Comparison of ENCODE assay signal across 21 cellular contexts in genomic region chr14:80681651-80682050, GRCh38.
"Had no signal": no experiment of that assay in that cellular context is flagged by ENCODE, and none has a peak within 500 bp of the region (broad histone marks: within the 10 kb centered on the region; RNA-seq: fewer than 3 reads in every experiment).

No MANE protein-coding gene starts in this region.

- ATAC-seq: activated CD8-positive, alpha-beta T cell treated with anti-CD3 and anti-CD28 coated beads for 36 hours; activated T-helper 17 cell treated with anti-CD3 and anti-CD28 coated beads, Interleukin-2, amount 50 U/mL, for 72 hours; left lung; natural killer cell; sciatic nerve; stimulated activated memory B cell treated with anti-CD40 and anti-IgM and Interleukin-4, amounts not matched to agents 10 μg/mL and 1 μg/mL and 100 μg/mL, for 72 hours had no signal

- H3K27me3 ChIP-seq: adrenal gland, breast epithelium, colonic mucosa, left lung, transverse colon, uterus had no signal

- H3K4me1 ChIP-seq: adrenal gland, breast epithelium, colonic mucosa, left lung, transverse colon, uterus had no signal

- H3K4me3 Mint-ChIP-seq: activated CD4-positive, alpha-beta T cell treated with anti-CD3 and anti-CD28 coated beads, Interleukin-2, amount 10 ng/mL, durations not matched to agents 7 days and 5 days; activated CD8-positive, alpha-beta T cell treated with anti-CD3 and anti-CD28 coated beads for 36 hours; activated naive CD8-positive, alpha-beta T cell; activated T-helper 17 cell treated with anti-CD3 and anti-CD28 coated beads, Interleukin-2, amount 50 U/mL, for 72 hours; natural killer cell; stimulated activated memory B cell treated with anti-CD40 and anti-IgM and Interleukin-4, amounts not matched to agents 10 μg/mL and 1 μg/mL and 100 μg/mL, for 72 hours had no signal

- H3K36me3 ChIP-seq: adrenal gland, breast epithelium, colonic mucosa, left lung, uterus, WERI-Rb-1 had no signal

- H3K27me3 Mint-ChIP-seq: activated CD4-positive, alpha-beta T cell treated with anti-CD3 and anti-CD28 coated beads, Interleukin-2, amount 10 ng/mL, durations not matched to agents 7 days and 5 days; activated CD8-positive, alpha-beta T cell treated with anti-CD3 and anti-CD28 coated beads for 36 hours; activated naive CD8-positive, alpha-beta T cell; activated T-helper 17 cell treated with anti-CD3 and anti-CD28 coated beads, Interleukin-2, amount 50 U/mL, for 72 hours; stimulated activated memory B cell treated with anti-CD40 and anti-IgM and Interleukin-4, amounts not matched to agents 10 μg/mL and 1 μg/mL and 100 μg/mL, for 72 hours had no signal

- H3K9me3 ChIP-seq: colonic mucosa had no signal

- H3K4me1 Mint-ChIP-seq: activated CD4-positive, alpha-beta T cell treated with anti-CD3 and anti-CD28 coated beads, Interleukin-2, amount 10 ng/mL, durations not matched to agents 7 days and 5 days; activated T-helper 17 cell treated with anti-CD3 and anti-CD28 coated beads, Interleukin-2, amount 50 U/mL, for 72 hours; natural killer cell; stimulated activated memory B cell treated with anti-CD40 and anti-IgM and Interleukin-4, amounts not matched to agents 10 μg/mL and 1 μg/mL and 100 μg/mL, for 72 hours had no signal

- DNase-seq: activated CD4-positive, alpha-beta T cell treated with anti-CD3 and anti-CD28 coated beads, Interleukin-2, amount 10 ng/mL, durations not matched to agents 7 days and 5 days; activated CD4-positive, CD25-positive, alpha-beta regulatory T cell treated with anti-CD3 and anti-CD28 coated beads, Interleukin-2, amount 50 U/mL, for 72 hours; activated CD8-positive, alpha-beta T cell treated with anti-CD3 and anti-CD28 coated beads for 36 hours; activated T-cell treated with anti-CD3 and anti-CD28 coated beads, Interleukin-2, amount 50 U/mL, for 1 hour; adrenal gland; colonic mucosa; foreskin fibroblast; left lung; midbrain; natural killer cell; small intestine; transverse colon; uterus; WERI-Rb-1 had no signal

- H3K4me3 ChIP-seq: adrenal gland, breast epithelium, colonic mucosa, left lung, lung, transverse colon, uterus had no signal

- H3K27ac ChIP-seq: adrenal gland, breast epithelium, colonic mucosa, epithelial cell of prostate, left lung, transverse colon, uterus, WERI-Rb-1 had no signal

- H3K27ac Mint-ChIP-seq: activated CD4-positive, alpha-beta T cell treated with anti-CD3 and anti-CD28 coated beads, Interleukin-2, amount 10 ng/mL, durations not matched to agents 7 days and 5 days; activated CD8-positive, alpha-beta T cell treated with anti-CD3 and anti-CD28 coated beads for 36 hours; activated naive CD8-positive, alpha-beta T cell; activated T-helper 17 cell treated with anti-CD3 and anti-CD28 coated beads, Interleukin-2, amount 50 U/mL, for 72 hours; natural killer cell; stimulated activated memory B cell treated with anti-CD40 and anti-IgM and Interleukin-4, amounts not matched to agents 10 μg/mL and 1 μg/mL and 100 μg/mL, for 72 hours had no signal
